In the genomic region with DNA sequence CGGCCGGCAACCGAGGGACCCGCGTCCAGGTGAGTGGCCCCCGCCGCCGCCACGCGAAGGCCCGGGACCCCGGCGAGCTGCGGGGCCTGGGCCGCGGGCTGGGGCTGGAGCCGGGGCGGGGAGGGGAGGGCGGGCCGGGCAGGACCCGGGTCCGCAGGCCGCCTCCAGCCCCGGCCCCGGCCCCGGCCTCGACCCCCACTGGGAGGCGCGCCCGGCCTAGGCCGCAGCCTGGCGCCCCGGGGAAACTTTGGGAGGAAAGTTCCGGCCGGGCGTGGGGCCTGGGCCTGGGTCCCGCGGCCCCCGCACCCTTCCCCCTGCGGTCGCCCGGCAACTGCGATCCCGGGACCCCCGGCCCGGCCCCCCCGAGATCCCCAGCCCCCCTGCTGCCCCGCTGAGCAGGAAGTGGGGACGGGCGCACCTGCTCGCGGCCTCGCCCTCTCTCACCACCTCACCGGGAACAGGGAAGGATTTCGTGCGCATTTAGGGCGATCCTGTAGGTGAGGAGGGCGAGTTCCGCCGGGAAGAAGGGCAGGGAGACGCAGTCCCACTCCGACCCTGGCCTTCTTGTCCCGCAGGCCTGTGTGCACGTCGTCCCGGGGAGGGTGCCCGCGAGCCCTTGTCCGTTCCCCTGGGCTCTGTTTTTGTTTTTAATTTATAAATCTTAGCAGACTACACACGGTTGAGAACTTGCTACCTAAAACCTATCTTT, we compare ENCODE assay signal across 8 cellular contexts. TPM values are rescaled to one million over a fixed set of nuclear protein-coding genes. Genes with fewer than 3 reads are reported as not detected.
DNase-seq lines count a peak whose midpoint lies in the region; ATAC-seq, FAIRE-seq and TF ChIP-seq lines count a peak whose summit lies in the region.

No MANE protein-coding gene starts in this region.

- H3K27ac Mint-ChIP-seq in activated naive CD8-positive, alpha-beta T cell treated with anti-CD3 and anti-CD28 coated beads, Interleukin-2, amount 50 U/mL, for 24 hours: peak overlapping the region; percentile 64

- no peaks in the 10 kb centered on the region for H3K27me3 Mint-ChIP-seq in activated naive CD8-positive, alpha-beta T cell treated with anti-CD3 and anti-CD28 coated beads, Interleukin-2, amount 50 U/mL, for 24 hours

- no peak for FAIRE-seq in keratinocyte (lab: Jason Lieb, UNC)

- DNase-seq in BE2C (no peak), keratinocyte (ENCODE audit: low read depth, low spot score) (no peak), thoracic aorta (ENCODE audit: low spot score) (no peak), GF-D8 (lab: John Stamatoyannopoulos, UW) (no peak), KG1 (lab: John Stamatoyannopoulos, UW) (no peak)
- DNase-seq in activated naive CD8-positive, alpha-beta T cell treated with anti-CD3 and anti-CD28 coated beads, Interleukin-2, amount 50 U/mL, for 24 hours: no peak

- peaks cover 38% of the 10 kb centered on the region for H3K79me2 ChIP-seq in keratinocyte (ENCODE audit: control insufficient read depth, insufficient read depth, low read length)

- dilution Hi-C loops in keratinocyte (cut with MboI; ENCODE audit: extremely low pct_ligation_motif_present, low sequenced_read_pairs): no loop called here

- H3K9me3 ChIP-seq in BE2C: no peaks in the 10 kb centered on the region
- no peaks in the 10 kb centered on the region for H3K9me3 ChIP-seq in HUES48 (ENCODE audit: control insufficient read depth, insufficient read depth, low read length)
- peaks cover 2% of the 10 kb centered on the region for H3K9me3 ChIP-seq in keratinocyte (ENCODE audit: control insufficient read depth, low read depth, low read length)
- no peaks in the 10 kb centered on the region for H3K9me3 ChIP-seq in thoracic aorta

- H3K4me3 Mint-ChIP-seq in activated naive CD8-positive, alpha-beta T cell treated with anti-CD3 and anti-CD28 coated beads, Interleukin-2, amount 50 U/mL, for 24 hours: peak overlapping the region; percentile 81

- ATAC-seq in GM19351 (IDR thresholded peaks at IDR 0.05; ENCODE audit: unreplicated experiment) (peak; percentile 1), thoracic aorta (ENCODE audit: insufficient number of reproducible peaks, low FRiP score, low read depth) (no peak)
- peak; percentile 1 for ATAC-seq in activated naive CD8-positive, alpha-beta T cell treated with anti-CD3 and anti-CD28 coated beads, Interleukin-2, amount 50 U/mL, for 24 hours

- H3K9me1 ChIP-seq in keratinocyte (ENCODE audit: control insufficient read depth, extremely low read depth, insufficient read depth, low read length): peaks cover 9% of the 10 kb centered on the region

- H3K4me1 Mint-ChIP-seq in activated naive CD8-positive, alpha-beta T cell treated with anti-CD3 and anti-CD28 coated beads, Interleukin-2, amount 50 U/mL, for 24 hours: peaks cover 27% of the 10 kb centered on the region

- H3K9me3 Mint-ChIP-seq in activated naive CD8-positive, alpha-beta T cell treated with anti-CD3 and anti-CD28 coated beads, Interleukin-2, amount 50 U/mL, for 24 hours: no peaks in the 10 kb centered on the region

- TF ChIP-seq CTCF in BE2C (IDR thresholded peaks at IDR 0.05; ENCODE audit: low read depth, low read length): no peak
- TF ChIP-seq CTCF in keratinocyte (optimal IDR thresholded peaks at IDR 0.05 in 1 of 3, IDR thresholded peaks at IDR 0.05 in 1 of 3, conservative IDR thresholded peaks at IDR 0.05 in 1 of 3; ENCODE audit: extremely low read depth in 1 of 3, insufficient read depth in 2 of 3, low read length in 3 of 3): no peak
- no peak for TF ChIP-seq CTCF in thoracic aorta (IDR thresholded peaks at IDR 0.05)

- H3K4me2 ChIP-seq in keratinocyte (ENCODE audit: control insufficient read depth, extremely low read depth, insufficient read depth, low read depth, low read length): peak overlapping the region; percentile 80

- H3K4me3 ChIP-seq in BE2C (ENCODE audit: low read depth, low read length) (peak overlapping the region; percentile 66), HUES48 (ENCODE audit: low read depth, low read length) (peak overlapping the region; percentile 83), keratinocyte (ENCODE audit: control insufficient read depth in 2 of 3, extremely low read depth in 1 of 3, insufficient read depth in 2 of 3, low read depth in 1 of 3, low read length in 3 of 3) (peak overlapping the region; percentile 66 to 77 (median 72)), thoracic aorta (peak overlapping the region; percentile 86)

- H3K27me3 ChIP-seq in BE2C: no peaks in the 10 kb centered on the region
- H3K27me3 ChIP-seq in HUES48 (ENCODE audit: control insufficient read depth, insufficient read depth, low read length): no peaks in the 10 kb centered on the region
- H3K27me3 ChIP-seq in keratinocyte (ENCODE audit: control insufficient read depth, extremely low read depth, insufficient read depth, low read length): peaks cover 10% of the 10 kb centered on the region
- no peaks in the 10 kb centered on the region for H3K27me3 ChIP-seq in thoracic aorta (replicated peaks; ENCODE audit: insufficient read depth)

- H4K20me1 ChIP-seq in keratinocyte (ENCODE audit: control insufficient read depth, extremely low read depth, insufficient read depth, low read length): peaks cover 20% of the 10 kb centered on the region

- H3K36me3 ChIP-seq in BE2C (no peaks in the 10 kb centered on the region), HUES48 (ENCODE audit: control insufficient read depth, insufficient read depth, low read length) (peaks cover 4% of the 10 kb centered on the region; the same call in 1 of the 2 replicates), keratinocyte (ENCODE audit: control insufficient read depth in 2 of 2, extremely low read depth in 1 of 2, insufficient read depth in 2 of 2, low read length in 2 of 2) (peaks cover 0 to 13% of the 10 kb centered on the region in 2 experiments), thoracic aorta (no peaks in the 10 kb centered on the region)

- H3K27ac ChIP-seq in HUES48 (ENCODE audit: low read depth, low read length) (peak overlapping the region; percentile 63), keratinocyte (ENCODE audit: control insufficient read depth, insufficient read depth, low read length) (peak overlapping the region; percentile 65), thoracic aorta (peak overlapping the region; percentile 68 to 86)

- H3K9ac ChIP-seq in HUES48 (ENCODE audit: low read depth, low read length) (peak overlapping the region; percentile 34; the same call in 1 of the 2 replicates), keratinocyte (ENCODE audit: control insufficient read depth, extremely low read depth, insufficient read depth, low read length) (peak overlapping the region; percentile 77)

- H3K4me1 ChIP-seq in BE2C (no peaks in the 10 kb centered on the region), HUES48 (ENCODE audit: control insufficient read depth, insufficient read depth, low read length) (no peaks in the 10 kb centered on the region), keratinocyte (ENCODE audit: control insufficient read depth, extremely low read depth, insufficient read depth, low read length) (peaks cover 33% of the 10 kb centered on the region), thoracic aorta (ENCODE audit: control insufficient read depth in 1 of 2, low read depth in 2 of 2) (peaks cover 9 to 23% of the 10 kb centered on the region in 2 donors)

- H3K36me3 Mint-ChIP-seq in activated naive CD8-positive, alpha-beta T cell treated with anti-CD3 and anti-CD28 coated beads, Interleukin-2, amount 50 U/mL, for 24 hours (ENCODE audit: low read depth): peaks cover 3% of the 10 kb centered on the region

- H2AFZ ChIP-seq in keratinocyte (ENCODE audit: control insufficient read depth, low read length): no peak overlapping the region

RNA-seq across cellular contexts. Expression of a gene that starts 0.4 kb away (rescaled TPM):
- 22.4 TPM for polyA plus RNA-seq in BE2C (2012; ENCODE audit: insufficient read depth, insufficient read length, low read depth)
- polyA plus RNA-seq in keratinocyte: 15.9 to 21.4 TPM (median 16.9 TPM) in 3 replicates
- 106 TPM for polyA plus RNA-seq in keratinocyte (2011; ENCODE audit: low read depth)
- 16.4 and 16.8 TPM in 2 replicates for polyA plus RNA-seq in keratinocyte (2011; cell fraction: cytosol; rRNA removed)
- polyA plus RNA-seq in keratinocyte (2011; cell fraction: nucleus; rRNA removed): 49.0 and 59.1 TPM in 2 replicates
- 23.6 and 56.7 TPM in 2 replicates for polyA plus RNA-seq in keratinocyte (2012; ENCODE audit: low replicate concordance)
- polyA minus RNA-seq in keratinocyte: 29.7 to 51.6 TPM (median 37.4 TPM) in 3 replicates
- 8.6 TPM for polyA minus RNA-seq in keratinocyte (2011; cell fraction: cytosol; rRNA and poly(A)+ RNA removed)
- 20.7 and 28.1 TPM in 2 replicates for polyA minus RNA-seq in keratinocyte (2011; cell fraction: nucleus; rRNA and poly(A)+ RNA removed)
- total RNA-seq in thoracic aorta: 10 to 100 TPM; 48.5 to 58.5 TPM

RNA-seq across cellular contexts. Expression of a gene that starts 18.6 kb away (rescaled TPM):
- 13.0 TPM for polyA plus RNA-seq in BE2C (2012; ENCODE audit: insufficient read depth, insufficient read length, low read depth)
- not detected in 3 replicates for polyA plus RNA-seq in keratinocyte
- not detected for polyA plus RNA-seq in keratinocyte (2011; ENCODE audit: low read depth)
- polyA plus RNA-seq in keratinocyte (2011; cell fraction: cytosol; rRNA removed): not detected in 2 replicates
- not detected in 2 replicates for polyA plus RNA-seq in keratinocyte (2011; cell fraction: nucleus; rRNA removed)
- not detected in 2 replicates for polyA plus RNA-seq in keratinocyte (2012; ENCODE audit: low replicate concordance)
- not detected in 3 replicates for polyA minus RNA-seq in keratinocyte
- polyA minus RNA-seq in keratinocyte (2011; cell fraction: cytosol; rRNA and poly(A)+ RNA removed): not detected
- polyA minus RNA-seq in keratinocyte (2011; cell fraction: nucleus; rRNA and poly(A)+ RNA removed): not detected in 2 replicates
- not detected for total RNA-seq in thoracic aorta

RNA-seq across cellular contexts. Expression of a gene that starts 55.9 kb away (rescaled TPM):
- 102 TPM for polyA plus RNA-seq in BE2C (2012; ENCODE audit: insufficient read depth, insufficient read length, low read depth)
- 24.7 to 31.4 TPM (median 29.5 TPM) in 3 replicates for polyA plus RNA-seq in keratinocyte
- polyA plus RNA-seq in keratinocyte (2011; ENCODE audit: low read depth): 13.3 TPM
- 15.9 and 24.7 TPM in 2 replicates for polyA plus RNA-seq in keratinocyte (2011; cell fraction: cytosol; rRNA removed)
- polyA plus RNA-seq in keratinocyte (2011; cell fraction: nucleus; rRNA removed): 56.1 and 56.4 TPM in 2 replicates
- 24.9 and 32.2 TPM in 2 replicates for polyA plus RNA-seq in keratinocyte (2012; ENCODE audit: low replicate concordance)
- 12.2 to 20.5 TPM (median 19.8 TPM) in 3 replicates for polyA minus RNA-seq in keratinocyte
- polyA minus RNA-seq in keratinocyte (2011; cell fraction: cytosol; rRNA and poly(A)+ RNA removed): 19.2 TPM
- 19.1 and 27.1 TPM in 2 replicates for polyA minus RNA-seq in keratinocyte (2011; cell fraction: nucleus; rRNA and poly(A)+ RNA removed)
- total RNA-seq in thoracic aorta: 10 to 100 TPM; 28.0 to 41.8 TPM
